ENCODE assay signal across 16 cellular contexts in the genomic region with DNA sequence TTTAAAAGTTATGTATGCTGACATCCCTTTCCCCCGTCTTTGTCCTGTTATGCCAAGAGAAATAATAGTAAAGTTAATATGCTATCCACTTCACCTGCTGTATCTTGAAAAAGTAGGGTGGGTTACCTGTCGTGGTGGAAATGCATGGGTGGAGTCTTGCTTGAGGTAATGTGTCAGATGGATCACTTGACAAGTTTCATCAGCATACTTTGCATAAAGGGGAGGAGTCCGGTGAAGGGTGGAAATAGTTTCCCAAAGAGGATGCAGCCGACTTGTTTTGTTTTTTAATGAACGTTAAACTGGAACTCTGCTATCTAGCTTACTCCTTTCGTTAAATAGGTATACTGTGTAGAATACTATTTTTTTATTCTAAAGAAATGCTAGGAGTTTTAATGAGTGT. TPM values are rescaled to one million over a fixed set of nuclear protein-coding genes. Genes with fewer than 3 reads are reported as not detected.
DNase-seq lines count a peak whose midpoint lies in the region; ATAC-seq and TF ChIP-seq lines count a peak whose summit lies in the region.
"Had no signal": no experiment of that assay in that cellular context is flagged by ENCODE, and none has a peak within 500 bp of the region (broad histone marks: within the 10 kb centered on the region; RNA-seq: fewer than 3 reads in every experiment).

No MANE protein-coding gene starts in this region.

- TF ChIP-seq CTCF in natural killer cell (IDR thresholded peaks at IDR 0.05): no peak

- H3K27me3 Mint-ChIP-seq in natural killer cell treated with Interleukin-12 subunit alpha and Interleukin-12 subunit beta and Interleukin-15 and Interleukin-18, amount 100 ng/mL, for 72 hours: peaks cover 52 to 63% of the 10 kb centered on the region in 2 donors
- H3K27me3 Mint-ChIP-seq in natural killer cell (ENCODE audit: low read depth in 2 of 2): peaks cover 58 to 77% of the 10 kb centered on the region in 2 donors
- peaks cover 84% of the 10 kb centered on the region for H3K27me3 Mint-ChIP-seq in T-helper 2 cell treated with Interferon-gamma antibody and Interleukin-4, amounts not matched to agents 5 μg/mL and 100 μg/mL, for 36 hours (ENCODE audit: low read depth)

- H3K9me3 Mint-ChIP-seq in natural killer cell treated with Interleukin-12 subunit alpha and Interleukin-12 subunit beta and Interleukin-15 and Interleukin-18, amount 100 ng/mL, for 72 hours: no peaks in the 10 kb centered on the region
- H3K9me3 Mint-ChIP-seq in natural killer cell: no peaks in the 10 kb centered on the region
- H3K9me3 Mint-ChIP-seq in T-helper 2 cell treated with Interferon-gamma antibody and Interleukin-4, amounts not matched to agents 5 μg/mL and 100 μg/mL, for 36 hours: no peaks in the 10 kb centered on the region

- H3K4me1 Mint-ChIP-seq in natural killer cell treated with Interleukin-12 subunit alpha and Interleukin-12 subunit beta and Interleukin-15 and Interleukin-18, amount 100 ng/mL, for 72 hours (ENCODE audit: low read depth in 2 of 2): peaks cover 7 to 14% of the 10 kb centered on the region in 2 donors
- H3K4me1 Mint-ChIP-seq in natural killer cell: peaks cover 5 to 6% of the 10 kb centered on the region in 2 donors
- H3K4me1 Mint-ChIP-seq in T-helper 2 cell treated with Interferon-gamma antibody and Interleukin-4, amounts not matched to agents 5 μg/mL and 100 μg/mL, for 36 hours (ENCODE audit: low read depth): peaks cover 3% of the 10 kb centered on the region

- H3K4me3 Mint-ChIP-seq in natural killer cell treated with Interleukin-12 subunit alpha and Interleukin-12 subunit beta and Interleukin-15 and Interleukin-18, amount 100 ng/mL, for 72 hours: peak overlapping the region; percentile 6
- H3K4me3 Mint-ChIP-seq in natural killer cell: no peak overlapping the region
- no peak overlapping the region for H3K4me3 Mint-ChIP-seq in T-helper 2 cell treated with Interferon-gamma antibody and Interleukin-4, amounts not matched to agents 5 μg/mL and 100 μg/mL, for 36 hours
- H3K4me3 Mint-ChIP-seq: activated B cell treated with CpG ODN at 0.5 μM for 24 hours; activated CD8-positive, alpha-beta memory T cell treated with anti-CD3 and anti-CD28 coated beads, Interleukin-2, amount 10 ng/mL, durations not matched to agents 7 days and 5 days; stimulated activated naive CD8-positive, alpha-beta T cell treated with anti-CD3 and anti-CD28 coated beads, Interleukin-15, Interleukin-2, amounts not matched to agents 100 ng/mL and 50 ng/mL, for 24 hours had no signal

- H3K36me3 Mint-ChIP-seq in natural killer cell treated with Interleukin-12 subunit alpha and Interleukin-12 subunit beta and Interleukin-15 and Interleukin-18, amount 100 ng/mL, for 72 hours: no peaks in the 10 kb centered on the region
- H3K36me3 Mint-ChIP-seq in natural killer cell: no peaks in the 10 kb centered on the region
- H3K36me3 Mint-ChIP-seq in T-helper 2 cell treated with Interferon-gamma antibody and Interleukin-4, amounts not matched to agents 5 μg/mL and 100 μg/mL, for 36 hours (ENCODE audit: low read depth): no peaks in the 10 kb centered on the region

- intact Hi-C loops in natural killer cell (cut with micrococcal nuclease): no loop called here

- no peak overlapping the region for H3K27ac Mint-ChIP-seq in natural killer cell treated with Interleukin-12 subunit alpha and Interleukin-12 subunit beta and Interleukin-15 and Interleukin-18, amount 100 ng/mL, for 72 hours
- no peak overlapping the region for H3K27ac Mint-ChIP-seq in natural killer cell
- no peak overlapping the region for H3K27ac Mint-ChIP-seq in T-helper 2 cell treated with Interferon-gamma antibody and Interleukin-4, amounts not matched to agents 5 μg/mL and 100 μg/mL, for 36 hours
- H3K27ac Mint-ChIP-seq: activated B cell treated with CpG ODN at 0.5 μM for 24 hours; activated CD8-positive, alpha-beta memory T cell treated with anti-CD3 and anti-CD28 coated beads, Interleukin-2, amount 10 ng/mL, durations not matched to agents 7 days and 5 days; stimulated activated naive CD8-positive, alpha-beta T cell treated with anti-CD3 and anti-CD28 coated beads, Interleukin-15, Interleukin-2, amounts not matched to agents 100 ng/mL and 50 ng/mL, for 24 hours had no signal

- DNase-seq in natural killer cell treated with Interleukin-12 subunit alpha and Interleukin-12 subunit beta and Interleukin-15 and Interleukin-18, amount 100 ng/mL, for 72 hours (ENCODE audit: low spot score): no peak
- DNase-seq in natural killer cell (no peak), NCI-H526 (lab: John Stamatoyannopoulos, UW) (peak; percentile 58 to 78), globus pallidus (ENCODE audit: low spot score) (no peak)
- no peak for DNase-seq in T-helper 2 cell treated with Interferon-gamma antibody and Interleukin-4, amounts not matched to agents 5 μg/mL and 100 μg/mL, for 36 hours (ENCODE audit: low spot score)
- DNase-seq: activated B cell treated with CpG ODN at 0.5 μM for 24 hours; activated CD8-positive, alpha-beta memory T cell treated with anti-CD3 and anti-CD28 coated beads, Interleukin-2, amount 10 ng/mL, durations not matched to agents 7 days and 5 days; activated naive CD4-positive, alpha-beta T cell; Calu3; PC-9; uterus had no signal

- no peak for ATAC-seq in natural killer cell treated with Interleukin-12 subunit alpha and Interleukin-12 subunit beta and Interleukin-15 and Interleukin-18, amount 100 ng/mL, for 72 hours
- ATAC-seq in natural killer cell (no peak), esophagus mucosa (peak; percentile 58), GM18873 (IDR thresholded peaks at IDR 0.05; ENCODE audit: low FRiP score, unreplicated experiment) (no peak), HG02938 (IDR thresholded peaks at IDR 0.05; ENCODE audit: unreplicated experiment) (no peak)
- ATAC-seq: activated CD8-positive, alpha-beta memory T cell treated with anti-CD3 and anti-CD28 coated beads, Interleukin-2, amount 10 ng/mL, durations not matched to agents 7 days and 5 days had no signal

RNA-seq across cellular contexts. Expression of gene DMRT3, which starts 9.0 kb away (rescaled TPM):
- total RNA-seq in natural killer cell treated with Interleukin-12 subunit alpha and Interleukin-12 subunit beta and Interleukin-15 and Interleukin-18, amount 100 ng/mL, for 72 hours: not detected
- total RNA-seq in natural killer cell (not detected), esophagus mucosa (not detected)
- total RNA-seq: activated B cell treated with CpG ODN at 0.5 μM for 24 hours; activated CD8-positive, alpha-beta memory T cell treated with anti-CD3 and anti-CD28 coated beads, Interleukin-2, amount 10 ng/mL, durations not matched to agents 7 days and 5 days; Calu3; GM23248; PC-9 had no signal

Comparison
In these comparisons a context has a peak if more than half of its experiments do, and no peak if none do; other contexts are left out.
1. DNase-seq: peak in NCI-H526 (2 of 2); none in natural killer cell treated with Interleukin-12 subunit alpha and Interleukin-12 subunit beta and Interleukin-15 and Interleukin-18, amount 100 ng/mL, for 72 hours (single experiment), natural killer cell (single experiment), globus pallidus (single experiment) and T-helper 2 cell treated with Interferon-gamma antibody and Interleukin-4, amounts not matched to agents 5 μg/mL and 100 μg/mL, for 36 hours (single experiment).